In the genomic region with DNA sequence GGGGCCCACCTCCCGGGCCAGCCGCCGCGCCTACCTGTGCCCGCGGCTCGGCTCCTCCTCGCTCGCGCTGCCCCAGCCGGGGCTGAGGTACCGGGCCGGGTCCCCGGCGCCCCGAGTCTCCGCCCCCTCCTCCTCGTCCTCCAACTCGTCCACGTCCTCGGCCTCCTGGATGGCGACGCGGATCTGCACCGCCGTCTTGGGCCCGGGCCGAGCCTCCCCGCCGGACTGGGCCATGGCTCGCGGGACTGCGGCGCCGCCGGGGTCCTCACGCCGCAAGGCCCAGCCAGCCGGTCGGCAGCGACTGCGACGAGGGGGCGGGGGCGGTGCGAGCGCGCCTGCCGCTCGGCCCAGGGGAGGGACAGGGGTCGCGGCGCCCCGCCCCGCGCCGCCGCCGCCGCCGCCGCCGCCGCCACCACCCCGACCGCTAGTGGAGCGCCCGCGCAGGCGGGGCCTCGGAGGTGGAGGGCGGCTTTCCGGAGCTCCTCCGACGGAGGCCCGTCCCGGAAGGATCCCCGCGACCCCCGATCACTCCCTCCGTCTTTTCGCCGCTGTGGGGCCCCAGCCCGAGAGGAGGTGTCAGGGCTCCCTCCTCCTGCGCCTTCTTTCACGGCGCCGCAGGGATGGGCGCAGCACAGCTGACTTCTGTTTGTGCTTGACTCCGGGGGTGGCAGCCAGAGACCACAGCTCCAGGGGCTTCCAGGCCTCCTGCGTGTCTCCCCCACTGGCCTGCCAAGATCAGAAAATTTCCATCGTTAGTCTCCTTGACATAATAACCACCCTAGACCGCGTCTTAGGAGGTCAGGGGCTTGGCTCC, we compare ENCODE assay signal across 8 cellular contexts. TPM values are rescaled to one million over a fixed set of nuclear protein-coding genes. Genes with fewer than 3 reads are reported as not detected.
A peak's percentile ranks its signal among the peaks of the same experiment; 100 is the strongest.
DNase-seq lines count a peak whose midpoint lies in the region; ATAC-seq and TF ChIP-seq lines count a peak whose summit lies in the region.

A gene (minus strand): TSS at position 303 of the 814 bp plus-strand sequence. CDS start 69 bp downstream, at position 234.

- H3K4me3 ChIP-seq in coronary artery = peak within 1 kb of the TSS; percentile 83

- peak; percentile 56 to 82 (median 74) for ATAC-seq in T-cell (replicated peaks in 1 of 4)
- peak; percentile 83 for ATAC-seq in left lobe of liver

- no peaks in the 10 kb centered on the region for H3K9me3 Mint-ChIP-seq in T-cell

- CTCF ChIA-PET in T-cell (lab: Charles Lee) = no interaction called here

- DNase-seq in ACHN = peak; percentile 44
- DNase-seq in GM20000 (ENCODE audit: low spot score) = peak; percentile 58
- DNase-seq in T-cell = peak in 10 of 34 experiments; percentile 1 to 23 (median 13)
- DNase-seq in coronary artery (ENCODE audit: low spot score) = no peak
- no peak for DNase-seq in left lobe of liver (ENCODE audit: low spot score)
- DNase-seq in stimulated activated CD4-positive, alpha-beta T cell treated with anti-CD3 and anti-CD28 coated beads, TNF-alpha, amount 100 ng/mL, for 24 hours (ENCODE audit: low read depth in 3 of 3) = peak in 2 of 3 experiments; percentile 3 to 30
- no peak for DNase-seq in DMS79 treated with DMSO at 0.1 percent for 48 hours (lab: John Stamatoyannopoulos, UW)
- no peak for DNase-seq in NAMALWA (ENCODE audit: low spot score)

- no peak within 1 kb of the TSS for H3K27ac Mint-ChIP-seq in T-cell

- no peaks in the 10 kb centered on the region for H3K36me3 Mint-ChIP-seq in T-cell

- POLR2A ChIA-PET in T-cell (lab: Charles Lee) = no interaction called here

- H3K27me3 Mint-ChIP-seq in T-cell = peaks cover 56 to 71% of the 10 kb centered on the region in 2 donors

- peaks cover 7 to 10% (median 8%) of the 10 kb centered on the region in 3 donors for H3K4me1 Mint-ChIP-seq in T-cell

- peak within 1 kb of the TSS; percentile 96 to 97 for H3K27ac ChIP-seq in coronary artery

- no peak for TF ChIP-seq CTCF in GM20000 (IDR thresholded peaks at IDR 0.05; ENCODE audit: extremely low read depth, missing control alignments)
- no peak for TF ChIP-seq CTCF in coronary artery (IDR thresholded peaks at IDR 0.05)

- in situ Hi-C loops in ACHN (cut with HindIII; ENCODE audit: low pct_ligation_motif_present, low pct_unique_long_range_greater_than_20kb, low sequenced_read_pairs) = no loop called here

- peak within 1 kb of the TSS; percentile 70 to 87 (median 74) for H3K4me3 Mint-ChIP-seq in T-cell

RNA-seq across cellular contexts. Expression of the gene that starts here (rescaled TPM):
- total RNA-seq in T-cell = under 1 TPM in 2 of 5 donors, not detected in 3; 0.41 to 0.49 TPM
- 1.9 TPM for total RNA-seq in left lobe of liver

Comparison
In these comparisons a context has a peak if more than half of its experiments do, and no peak if none do; other contexts are left out.
1. Peak in ATAC-seq in T-cell; RNA of the gene not detected or under 1 TPM.
2. DNase-seq: peak in ACHN (single experiment), GM20000 (single experiment) and stimulated activated CD4-positive, alpha-beta T cell treated with anti-CD3 and anti-CD28 coated beads, TNF-alpha, amount 100 ng/mL, for 24 hours (2 of 3); none in coronary artery (single experiment), left lobe of liver (single experiment), DMS79 treated with DMSO at 0.1 percent for 48 hours (single experiment) and NAMALWA (single experiment).